In genomic region chr6:30615958-30616810, GRCh38 we compare ENCODE assay signal across 6 cellular contexts. TPM values are rescaled to one million over a fixed set of nuclear protein-coding genes. Genes with fewer than 3 reads are reported as not detected.
DNase-seq lines count a peak whose midpoint lies in the region; ATAC-seq and TF ChIP-seq lines count a peak whose summit lies in the region.

No MANE protein-coding gene starts in this region.

- POLR2A ChIA-PET in activated CD8-positive, alpha-beta T cell treated with anti-CD3 and anti-CD28 coated beads, Interleukin-2, amount 10 ng/mL, durations not matched to agents 7 days and 5 days (lab: Charles Lee): interaction anchor here (0.6 to 4.7 kb wide), 32 partner anchors 9 to 550 kb away, joined by 3 to 60 read pairs (median 6); partner anchors contain the start of genes ABCF1, C6orf136, DHX16 and FLOT1

- peak overlapping the region; percentile 98 for H3K27ac Mint-ChIP-seq in activated CD8-positive, alpha-beta T cell treated with anti-CD3 and anti-CD28 coated beads, Interleukin-2, amount 10 ng/mL, durations not matched to agents 7 days and 5 days

- TF ChIP-seq CTCF in AG10803 (conservative IDR thresholded peaks at IDR 0.05; ENCODE audit: low read length) (no peak), tibial nerve (IDR thresholded peaks at IDR 0.05) (no peak)

- H3K4me3 ChIP-seq in AG10803 (ENCODE audit: low read length) (peak overlapping the region; percentile 98), iPS-18c (ENCODE audit: insufficient read depth, low read depth, low read length) (peak overlapping the region; percentile 95), tibial nerve (peak overlapping the region; percentile 66 to 95 (median 90))

- H3K27me3 Mint-ChIP-seq in activated CD8-positive, alpha-beta T cell treated with anti-CD3 and anti-CD28 coated beads, Interleukin-2, amount 10 ng/mL, durations not matched to agents 7 days and 5 days (ENCODE audit: low read depth): peaks cover 2% of the 10 kb centered on the region

- H3K36me3 ChIP-seq in tibial nerve: peaks cover 8 to 36% (median 20%) of the 10 kb centered on the region in 3 donors

- H3K36me3 Mint-ChIP-seq in activated CD8-positive, alpha-beta T cell treated with anti-CD3 and anti-CD28 coated beads, Interleukin-2, amount 10 ng/mL, durations not matched to agents 7 days and 5 days (ENCODE audit: low read depth): peaks cover 73% of the 10 kb centered on the region

- DNase-seq in AG10803 (ENCODE audit: low read depth) (peak; percentile 41), LoVo (ENCODE audit: low spot score) (peak; percentile 63), tibial nerve (ENCODE audit: low spot score in 2 of 2) (peak in 1 of 2 donors; percentile 22)
- peak; percentile 42 for DNase-seq in activated CD8-positive, alpha-beta T cell treated with anti-CD3 and anti-CD28 coated beads, Interleukin-2, amount 10 ng/mL, durations not matched to agents 7 days and 5 days

- H3K4me3 Mint-ChIP-seq in activated CD8-positive, alpha-beta T cell treated with anti-CD3 and anti-CD28 coated beads, Interleukin-2, amount 10 ng/mL, durations not matched to agents 7 days and 5 days: peak overlapping the region; percentile 93

- ATAC-seq in activated CD8-positive, alpha-beta T cell treated with anti-CD3 and anti-CD28 coated beads, Interleukin-2, amount 10 ng/mL, durations not matched to agents 7 days and 5 days: no peak
- ATAC-seq in HG03280 (IDR thresholded peaks at IDR 0.05; ENCODE audit: unreplicated experiment): no peak

- H3K27ac ChIP-seq in tibial nerve: peak overlapping the region; percentile 94 to 100 (median 97)

- no peak for TF ChIP-seq POLR2A in tibial nerve (IDR thresholded peaks at IDR 0.05)

- H3K27me3 ChIP-seq in tibial nerve: no peaks in the 10 kb centered on the region

- peaks cover 0 to 52% (median 40%) of the 10 kb centered on the region in 4 donors for H3K4me1 ChIP-seq in tibial nerve

- no peaks in the 10 kb centered on the region for H3K9me3 ChIP-seq in iPS-18c (ENCODE audit: control insufficient read depth, insufficient read depth, low read length)
- H3K9me3 ChIP-seq in tibial nerve: no peaks in the 10 kb centered on the region

- H3K9me3 Mint-ChIP-seq in activated CD8-positive, alpha-beta T cell treated with anti-CD3 and anti-CD28 coated beads, Interleukin-2, amount 10 ng/mL, durations not matched to agents 7 days and 5 days (ENCODE audit: insufficient read depth): no peaks in the 10 kb centered on the region

- TF ChIP-seq EP300 in tibial nerve (IDR thresholded peaks at IDR 0.05): no peak

- 0 to 1% methylated on average over 10 of the region's 10 CpGs for WGBS in tibial nerve, 2 donors

- H3K4me1 Mint-ChIP-seq in activated CD8-positive, alpha-beta T cell treated with anti-CD3 and anti-CD28 coated beads, Interleukin-2, amount 10 ng/mL, durations not matched to agents 7 days and 5 days (ENCODE audit: low read depth): peaks cover 46% of the 10 kb centered on the region

- CTCF ChIA-PET in activated CD8-positive, alpha-beta T cell treated with anti-CD3 and anti-CD28 coated beads, Interleukin-2, amount 10 ng/mL, durations not matched to agents 7 days and 5 days (lab: Charles Lee): interaction anchor here (0.9 to 2.7 kb wide), 9 partner anchors 19 to 133 kb away, joined by 4 to 24 read pairs (median 8); partner anchors contain the start of genes ABCF1 and DHX16

RNA-seq across cellular contexts. Expression of gene PPP1R10, which starts 0.9 kb away (rescaled TPM):
- 10 to 100 TPM; 92.8 to 99.7 TPM for total RNA-seq in activated CD8-positive, alpha-beta T cell treated with anti-CD3 and anti-CD28 coated beads, Interleukin-2, amount 10 ng/mL, durations not matched to agents 7 days and 5 days
- total RNA-seq in tibial nerve: 10 to 100 TPM; 29.4 to 48.6 (median 39.3) TPM

RNA-seq across cellular contexts. Expression of gene MRPS18B, which starts 1.5 kb away (rescaled TPM):
- 10 to 100 TPM; 43.2 to 43.6 TPM for total RNA-seq in activated CD8-positive, alpha-beta T cell treated with anti-CD3 and anti-CD28 coated beads, Interleukin-2, amount 10 ng/mL, durations not matched to agents 7 days and 5 days
- 10 to 100 TPM; 36.9 to 67.7 (median 50.3) TPM for total RNA-seq in tibial nerve

RNA-seq across cellular contexts. Expression of gene ATAT1, which starts 10.5 kb away (rescaled TPM):
- total RNA-seq in activated CD8-positive, alpha-beta T cell treated with anti-CD3 and anti-CD28 coated beads, Interleukin-2, amount 10 ng/mL, durations not matched to agents 7 days and 5 days: 10 to 100 TPM in 1 of 2 experiments, 1 to 10 TPM in 1; 10.0 to 10.5 TPM
- 10 to 100 TPM in 1 of 4 donors, 1 to 10 TPM in 3; 5.5 to 18.0 (median 7.7) TPM for total RNA-seq in tibial nerve

RNA-seq across cellular contexts. Expression of gene C6orf136, which starts 30.7 kb away (rescaled TPM):
- total RNA-seq in activated CD8-positive, alpha-beta T cell treated with anti-CD3 and anti-CD28 coated beads, Interleukin-2, amount 10 ng/mL, durations not matched to agents 7 days and 5 days: 10 to 100 TPM; 31.6 to 40.1 TPM
- 10 to 100 TPM; 13.5 to 21.4 (median 20.7) TPM for total RNA-seq in tibial nerve

RNA-seq across cellular contexts. Expression of gene ABCF1, which starts 44.9 kb away (rescaled TPM):
- total RNA-seq in activated CD8-positive, alpha-beta T cell treated with anti-CD3 and anti-CD28 coated beads, Interleukin-2, amount 10 ng/mL, durations not matched to agents 7 days and 5 days: 10 to 100 TPM; 72.2 to 79.6 TPM
- total RNA-seq in tibial nerve: 10 to 100 TPM; 31.4 to 64.5 (median 36.9) TPM
